8 cellular contexts compared by ENCODE assay signal in the genomic region with DNA sequence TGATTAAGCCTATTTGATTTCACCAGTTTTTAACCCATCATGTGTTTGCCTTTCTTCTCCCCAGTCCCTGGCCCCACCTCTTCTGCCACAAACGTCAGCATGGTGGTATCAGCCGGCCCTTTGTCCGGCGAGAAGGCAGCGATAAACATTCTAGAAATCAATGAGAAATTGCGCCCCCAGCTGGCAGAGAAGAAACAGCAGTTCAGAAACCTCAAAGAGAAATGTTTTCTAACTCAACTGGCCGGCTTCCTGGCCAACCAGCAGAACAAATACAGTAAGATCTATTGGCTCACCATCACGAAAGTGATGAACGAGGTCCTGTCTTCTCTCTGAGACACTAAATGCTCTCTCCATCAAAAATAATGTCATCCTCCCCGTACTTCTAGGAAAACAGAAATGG.
DNase-seq lines count a peak whose midpoint lies in the region; ATAC-seq and TF ChIP-seq lines count a peak whose summit lies in the region.
"Not testable (repeated sequence)": the region's sequence is repeated elsewhere in the genome, so short reads cannot be mapped to it uniquely, and the experiment has no call there.

No MANE protein-coding gene starts in this region.

- not testable (repeated sequence) for H3K27me3 Mint-ChIP-seq in CD4-positive, alpha-beta memory T cell; HFFc6 (ENCODE audit: insufficient read depth); naive B cell

- POLR2A ChIA-PET in CD4-positive, alpha-beta memory T cell (lab: Charles Lee; ENCODE audit: partially characterized antibody) = not testable (repeated sequence)

- CTCF ChIA-PET in CD4-positive, alpha-beta memory T cell (lab: Charles Lee; ENCODE audit: partially characterized antibody) = not testable (repeated sequence)

- peak; percentile 14 to 56 (median 45) for DNase-seq in CD4-positive, alpha-beta memory T cell
- DNase-seq in HFFc6 (peak; percentile 65), NCI-H82 treated with DMSO at 0.1 percent for 48 hours (lab: John Stamatoyannopoulos, UW; ENCODE audit: unreplicated experiment) (peak; percentile 1), astrocyte of the hippocampus (ENCODE audit: low read depth, low spot score) (peak; percentile 73), germinal center (ENCODE audit: low spot score) (peak; percentile 0), naive B cell (peak; percentile 35)
- DNase-seq in activated CD4-positive, alpha-beta T cell treated with anti-CD3 and anti-CD28 coated beads for 48 hours = peak; percentile 35
- peak in 2 of 3 experiments; percentile 1 for DNase-seq in stimulated activated CD4-positive, alpha-beta T cell treated with anti-CD3 and anti-CD28 coated beads, TNF-alpha, amount 100 ng/mL, for 4 hours (ENCODE audit: low read depth in 3 of 3)

- H3K4me3 Mint-ChIP-seq in CD4-positive, alpha-beta memory T cell = peak overlapping the region in 4 of 8 donors; percentile 51 to 71 (median 62)
- H3K4me3 Mint-ChIP-seq in HFFc6 = not testable (repeated sequence)
- peak overlapping the region in 2 of 8 donors; percentile 12 to 42 for H3K4me3 Mint-ChIP-seq in naive B cell

- not testable (repeated sequence) for H3K4me1 ChIP-seq in CD4-positive, alpha-beta memory T cell (ENCODE audit: insufficient read depth, low read length)

- H3K36me3 Mint-ChIP-seq in CD4-positive, alpha-beta memory T cell = peaks cover 5 to 13% of the 10 kb centered on the region in 2 donors
- H3K36me3 Mint-ChIP-seq in HFFc6 (ENCODE audit: low read depth); naive B cell: not testable (repeated sequence)

- peak; percentile 82 for TF ChIP-seq CTCF in HFFc6 (IDR thresholded peaks at IDR 0.05)

- intact Hi-C loops in CD4-positive, alpha-beta memory T cell (cut with micrococcal nuclease) = not testable (repeated sequence)

- not testable (repeated sequence) for H3K4me3 ChIP-seq in CD4-positive, alpha-beta memory T cell (ENCODE audit: low read length in 2 of 2)

- H3K9me3 ChIP-seq in CD4-positive, alpha-beta memory T cell (ENCODE audit: control insufficient read depth in 1 of 2, low read length in 2 of 2) = not testable (repeated sequence)

- not testable (repeated sequence) for H3K27me3 ChIP-seq in CD4-positive, alpha-beta memory T cell (ENCODE audit: insufficient read depth, low read length)

- not testable (repeated sequence) for H3K9me3 Mint-ChIP-seq in CD4-positive, alpha-beta memory T cell; HFFc6; naive B cell

- H3K36me3 ChIP-seq in CD4-positive, alpha-beta memory T cell (ENCODE audit: insufficient read depth, low read length) = not testable (repeated sequence)

- H3K27ac ChIP-seq in CD4-positive, alpha-beta memory T cell (ENCODE audit: low read depth, low read length) = not testable (repeated sequence)

- peak overlapping the region in 5 of 7 donors; percentile 41 to 88 (median 79) for H3K27ac Mint-ChIP-seq in CD4-positive, alpha-beta memory T cell
- H3K27ac Mint-ChIP-seq in HFFc6 (peak overlapping the region; percentile 49; the same call in 1 of the 2 replicates), naive B cell (peak overlapping the region in 1 of 6 donors; percentile 69)

- not testable (repeated sequence) for ATAC-seq in naive B cell (ENCODE audit: low read depth in 2 of 2)

- not testable (repeated sequence) for H3K4me1 Mint-ChIP-seq in CD4-positive, alpha-beta memory T cell; HFFc6 (ENCODE audit: low read depth); naive B cell

Comparison
In these comparisons a context has a peak if more than half of its experiments do, and no peak if none do; other contexts are left out.
1. DNase-seq: peak in every context shown above with its lines; median percentile 73 in astrocyte of the hippocampus; 65 in HFFc6; 45 in CD4-positive, alpha-beta memory T cell; 35 in activated CD4-positive, alpha-beta T cell treated with anti-CD3 and anti-CD28 coated beads for 48 hours; 35 in naive B cell; 1 in NCI-H82 treated with DMSO at 0.1 percent for 48 hours; 1 in stimulated activated CD4-positive, alpha-beta T cell treated with anti-CD3 and anti-CD28 coated beads, TNF-alpha, amount 100 ng/mL, for 4 hours; 0 in germinal center.